ENCODE assay signal across 39 cellular contexts in genomic region chr2:79087785-79088364, GRCh38. TPM values are rescaled to one million over a fixed set of nuclear protein-coding genes. Genes with fewer than 3 reads are reported as not detected.
"Had no signal": no experiment of that assay in that cellular context is flagged by ENCODE, and none has a peak within 500 bp of the region (broad histone marks: within the 10 kb centered on the region; RNA-seq: fewer than 3 reads in every experiment).

TSS of gene REG1B (minus strand) at chr2:79087993. CDS start at chr2:79087612, 381 bp downstream.

- ATAC-seq: activated CD8-positive, alpha-beta T cell treated with anti-CD3 and anti-CD28 coated beads for 36 hours; activated naive CD8-positive, alpha-beta T cell treated with anti-CD3 and anti-CD28 coated beads, Interleukin-2, amount 50 U/mL, for 24 hours; activated T-cell treated with anti-CD3 and anti-CD28 coated beads, Interleukin-2, amount 50 U/mL, for 4 hours had no signal

- H3K27ac Mint-ChIP-seq: activated B cell treated with CpG ODN at 0.5 μM for 24 hours; activated CD4-positive, alpha-beta memory T cell treated with anti-CD3 and anti-CD28 coated beads for 36 hours; activated CD4-positive, alpha-beta T cell treated with anti-CD3 and anti-CD28 coated beads, Interleukin-2, amount 10 ng/mL, durations not matched to agents 24 days and 14 days; activated CD8-positive, alpha-beta T cell treated with anti-CD3 and anti-CD28 coated beads for 36 hours; activated naive CD4-positive, alpha-beta T cell treated with anti-CD3 and anti-CD28 coated beads, Interleukin-2, amount 10 ng/mL, durations not matched to agents 7 days and 5 days; activated naive CD4-positive, alpha-beta T cell treated with anti-CD3 and anti-CD28 coated beads, Interleukin-2, amount 50 U/mL, for 24 hours; activated naive CD8-positive, alpha-beta T cell; activated naive CD8-positive, alpha-beta T cell treated with anti-CD3 and anti-CD28 coated beads, Interleukin-2, amount 10 ng/mL, durations not matched to agents 7 days and 5 days; activated naive CD8-positive, alpha-beta T cell treated with anti-CD3 and anti-CD28 coated beads, Interleukin-2, amount 50 U/mL, for 24 hours; activated T-helper 2 cell treated with anti-CD3 and anti-CD28 coated beads, Interferon-gamma antibody, Interleukin-2, Interleukin-4, amounts not matched to agents 10 μg/mL and 5 μg/mL and 100 μg/mL, durations not matched to agents 14 hours and 24 hours and 36 hours; T-helper 1 cell treated with Interleukin-12 subunit alpha and Interleukin-12 subunit beta and Interleukin-4 antibody, amounts not matched to agents 30 μg/mL and 1 μg/mL, for 36 hours; T-helper 2 cell treated with Interferon-gamma antibody and Interleukin-4, amounts not matched to agents 5 μg/mL and 100 μg/mL, for 36 hours had no signal

- H3K27ac ChIP-seq: adrenal gland, ascending aorta, brain microvascular endothelial cell, breast epithelium, VCaP had no signal

- H3K36me3 ChIP-seq: adrenal gland, ascending aorta, brain microvascular endothelial cell, breast epithelium had no signal

- H3K36me3 Mint-ChIP-seq: activated CD4-positive, alpha-beta memory T cell treated with anti-CD3 and anti-CD28 coated beads for 36 hours; activated naive CD4-positive, alpha-beta T cell treated with anti-CD3 and anti-CD28 coated beads, Interleukin-2, amount 10 ng/mL, durations not matched to agents 7 days and 5 days; activated naive CD4-positive, alpha-beta T cell treated with anti-CD3 and anti-CD28 coated beads, Interleukin-2, amount 50 U/mL, for 24 hours; activated naive CD8-positive, alpha-beta T cell; activated naive CD8-positive, alpha-beta T cell treated with anti-CD3 and anti-CD28 coated beads, Interleukin-2, amount 10 ng/mL, durations not matched to agents 7 days and 5 days had no signal

- FAIRE-seq: TTC549 had no signal

- H3K4me1 Mint-ChIP-seq: activated CD4-positive, alpha-beta T cell treated with anti-CD3 and anti-CD28 coated beads, Interleukin-2, amount 10 ng/mL, durations not matched to agents 24 days and 14 days; activated naive CD4-positive, alpha-beta T cell treated with anti-CD3 and anti-CD28 coated beads, Interleukin-2, amount 10 ng/mL, durations not matched to agents 7 days and 5 days; activated naive CD4-positive, alpha-beta T cell treated with anti-CD3 and anti-CD28 coated beads, Interleukin-2, amount 50 U/mL, for 24 hours; activated naive CD8-positive, alpha-beta T cell treated with anti-CD3 and anti-CD28 coated beads, Interleukin-2, amount 10 ng/mL, durations not matched to agents 7 days and 5 days; activated naive CD8-positive, alpha-beta T cell treated with anti-CD3 and anti-CD28 coated beads, Interleukin-2, amount 50 U/mL, for 24 hours had no signal

- H3K9me3 Mint-ChIP-seq: activated B cell treated with CpG ODN at 0.5 μM for 24 hours; activated CD4-positive, alpha-beta memory T cell treated with anti-CD3 and anti-CD28 coated beads for 36 hours; activated CD4-positive, alpha-beta T cell treated with anti-CD3 and anti-CD28 coated beads, Interleukin-2, amount 10 ng/mL, durations not matched to agents 24 days and 14 days had no signal

- H3K27me3 ChIP-seq: adrenal gland, ascending aorta, brain microvascular endothelial cell, breast epithelium had no signal

- H3K9me3 ChIP-seq: adrenal gland, ascending aorta, breast epithelium had no signal

- H3K4me1 ChIP-seq: adrenal gland, ascending aorta, breast epithelium had no signal

- H3K4me3 ChIP-seq: adrenal gland, ascending aorta, breast epithelium had no signal

- H3K4me3 Mint-ChIP-seq: activated B cell treated with CpG ODN at 0.5 μM for 24 hours; activated CD4-positive, alpha-beta memory T cell treated with anti-CD3 and anti-CD28 coated beads for 36 hours; activated CD4-positive, alpha-beta T cell treated with anti-CD3 and anti-CD28 coated beads, Interleukin-2, amount 10 ng/mL, durations not matched to agents 24 days and 14 days; activated CD8-positive, alpha-beta T cell treated with anti-CD3 and anti-CD28 coated beads for 36 hours; activated naive CD4-positive, alpha-beta T cell treated with anti-CD3 and anti-CD28 coated beads, Interleukin-2, amount 10 ng/mL, durations not matched to agents 7 days and 5 days; activated naive CD4-positive, alpha-beta T cell treated with anti-CD3 and anti-CD28 coated beads, Interleukin-2, amount 50 U/mL, for 24 hours; activated naive CD8-positive, alpha-beta T cell; activated naive CD8-positive, alpha-beta T cell treated with anti-CD3 and anti-CD28 coated beads, Interleukin-2, amount 10 ng/mL, durations not matched to agents 7 days and 5 days; activated naive CD8-positive, alpha-beta T cell treated with anti-CD3 and anti-CD28 coated beads, Interleukin-2, amount 50 U/mL, for 24 hours; activated T-cell treated with anti-CD3 and anti-CD28 coated beads, Interleukin-2, amount 50 U/mL, for 4 hours; T-helper 1 cell treated with Interleukin-12 subunit alpha and Interleukin-12 subunit beta and Interleukin-4 antibody, amounts not matched to agents 30 μg/mL and 1 μg/mL, for 36 hours; T-helper 2 cell treated with Interferon-gamma antibody and Interleukin-4, amounts not matched to agents 5 μg/mL and 100 μg/mL, for 36 hours had no signal

- H3K27me3 Mint-ChIP-seq: activated B cell treated with CpG ODN at 0.5 μM for 24 hours; activated CD4-positive, alpha-beta memory T cell treated with anti-CD3 and anti-CD28 coated beads for 36 hours; activated CD4-positive, alpha-beta T cell treated with anti-CD3 and anti-CD28 coated beads, Interleukin-2, amount 10 ng/mL, durations not matched to agents 24 days and 14 days; activated CD8-positive, alpha-beta T cell treated with anti-CD3 and anti-CD28 coated beads for 36 hours; activated naive CD4-positive, alpha-beta T cell treated with anti-CD3 and anti-CD28 coated beads, Interleukin-2, amount 10 ng/mL, durations not matched to agents 7 days and 5 days; activated naive CD4-positive, alpha-beta T cell treated with anti-CD3 and anti-CD28 coated beads, Interleukin-2, amount 50 U/mL, for 24 hours; activated naive CD8-positive, alpha-beta T cell; activated naive CD8-positive, alpha-beta T cell treated with anti-CD3 and anti-CD28 coated beads, Interleukin-2, amount 10 ng/mL, durations not matched to agents 7 days and 5 days; activated naive CD8-positive, alpha-beta T cell treated with anti-CD3 and anti-CD28 coated beads, Interleukin-2, amount 50 U/mL, for 24 hours had no signal

- DNase-seq: activated B cell treated with CpG ODN at 0.5 μM for 24 hours; activated CD4-positive, alpha-beta memory T cell treated with anti-CD3 and anti-CD28 coated beads for 36 hours; activated CD4-positive, alpha-beta T cell treated with anti-CD3 and anti-CD28 coated beads for 4 hours; activated CD4-positive, alpha-beta T cell treated with anti-CD3 and anti-CD28 coated beads, Interleukin-2, amount 10 ng/mL, durations not matched to agents 24 days and 14 days; activated CD4-positive, alpha-beta T cell treated with anti-CD3 and anti-CD28 coated beads, Interleukin-2, amount 50 U/mL, for 1 hour; activated CD4-positive, alpha-beta T cell treated with anti-CD3 and anti-CD28 coated beads, Interleukin-2, amount 50 U/mL, for 4 hours; activated CD4-positive, CD25-positive, alpha-beta regulatory T cell treated with anti-CD3 and anti-CD28 coated beads, Interleukin-2, amount 50 U/mL, for 72 hours; activated CD8-positive, alpha-beta memory T cell treated with anti-CD3 and anti-CD28 coated beads, Interleukin-2, amount 50 U/mL, for 4 hours; activated CD8-positive, alpha-beta T cell treated with anti-CD3 and anti-CD28 coated beads for 36 hours; activated effector memory CD4-positive, alpha-beta T cell treated with Interleukin-2 at 50 U/mL for 16 hours; activated gamma-delta T cell; activated naive CD4-positive, alpha-beta T cell treated with anti-CD3 and anti-CD28 coated beads, Interleukin-2, amount 10 ng/mL, durations not matched to agents 7 days and 5 days; activated naive CD4-positive, alpha-beta T cell treated with Interleukin-2 at 50 U/mL for 16 hours; activated naive CD8-positive, alpha-beta T cell treated with anti-CD3 and anti-CD28 coated beads, Interleukin-2, amount 10 ng/mL, durations not matched to agents 7 days and 5 days; activated naive CD8-positive, alpha-beta T cell treated with anti-CD3 and anti-CD28 coated beads, Interleukin-2, amount 50 U/mL, for 24 hours; activated T-cell treated with anti-CD3 and anti-CD28 coated beads for 4 hours; activated T-cell treated with anti-CD3 and anti-CD28 coated beads, Interleukin-2, amount 50 U/mL, for 1 hour; activated T-cell treated with anti-CD3 and anti-CD28 coated beads, Interleukin-2, amount 50 U/mL, for 4 hours; adrenal gland; amniotic stem cell; anterior cingulate cortex; brain microvascular endothelial cell; central memory CD4-positive, alpha-beta T cell; SW 1271; T-helper 1 cell; T-helper 2 cell; T-helper 9 cell had no signal

RNA-seq across cellular contexts. Expression of gene REG1B, which starts in this region (rescaled TPM):
- total RNA-seq: activated B cell treated with CpG ODN at 0.5 μM for 24 hours; activated CD4-positive, alpha-beta memory T cell treated with anti-CD3 and anti-CD28 coated beads for 36 hours; activated CD4-positive, alpha-beta T cell treated with anti-CD3 and anti-CD28 coated beads, Interleukin-2, amount 10 ng/mL, durations not matched to agents 24 days and 14 days; activated CD8-positive, alpha-beta memory T cell treated with anti-CD3 and anti-CD28 coated beads for 36 hours; activated CD8-positive, alpha-beta T cell treated with anti-CD3 and anti-CD28 coated beads for 36 hours; activated naive CD8-positive, alpha-beta T cell treated with anti-CD3 and anti-CD28 coated beads, Interleukin-2, amount 10 ng/mL, durations not matched to agents 7 days and 5 days; activated T-helper 2 cell treated with anti-CD3 and anti-CD28 coated beads, Interferon-gamma antibody, Interleukin-2, Interleukin-4, amounts not matched to agents 10 μg/mL and 5 μg/mL and 100 μg/mL, durations not matched to agents 14 hours and 24 hours and 36 hours; ascending aorta; breast epithelium; cardiac septum; cerebellum had no signal
